13 cellular contexts compared by ENCODE assay signal in the genomic region with DNA sequence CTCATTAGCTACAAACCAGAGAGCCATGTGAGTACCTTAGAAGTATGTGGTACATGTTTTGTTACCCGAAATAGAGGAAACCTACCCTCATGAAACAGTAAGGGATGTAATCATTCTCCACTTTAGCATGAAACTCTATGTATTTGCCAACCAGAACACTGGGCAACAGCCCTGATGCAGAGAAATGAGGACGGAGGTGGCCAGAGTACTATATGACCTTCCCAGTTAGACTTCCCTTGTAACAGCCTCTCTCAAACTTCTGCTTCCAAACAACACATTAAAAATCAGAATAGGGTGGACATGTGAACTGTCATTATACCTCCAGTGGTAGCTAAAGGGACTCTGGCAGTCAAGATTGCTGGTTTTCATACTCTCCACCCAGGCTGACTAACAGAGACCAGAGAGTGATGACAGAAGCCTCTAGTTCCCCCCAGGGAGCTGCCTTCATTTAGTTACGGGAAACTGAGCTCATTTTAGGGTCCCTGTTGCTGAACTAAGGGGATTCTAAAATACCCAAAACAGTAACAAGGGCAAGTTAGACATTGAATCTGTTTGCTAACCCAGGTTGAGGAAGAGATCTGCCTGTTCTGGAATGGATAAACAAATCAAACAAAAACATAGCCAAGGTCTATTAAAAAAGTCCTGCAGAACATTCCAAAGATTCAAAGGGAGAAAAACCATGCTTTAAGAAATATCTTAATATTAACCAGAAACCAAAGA.
DNase-seq lines count a peak whose midpoint lies in the region; ATAC-seq, FAIRE-seq and TF ChIP-seq lines count a peak whose summit lies in the region.
"Had no signal": no experiment of that assay in that cellular context is flagged by ENCODE, and none has a peak within 500 bp of the region (broad histone marks: within the 10 kb centered on the region; RNA-seq: fewer than 3 reads in every experiment).

No MANE protein-coding gene starts in this region.

- H3K79me2 ChIP-seq in GM12878 (ENCODE audit: control insufficient read depth, insufficient read depth, low read length): no peaks in the 10 kb centered on the region

- H3K4me1 ChIP-seq in BLaER1 (peaks cover 12% of the 10 kb centered on the region), GM12878 (ENCODE audit: control insufficient read depth, insufficient read depth, low read length) (peaks cover 7% of the 10 kb centered on the region; the same call in 1 of the 2 replicates)

- peaks cover 3% of the 10 kb centered on the region for H3K36me3 Mint-ChIP-seq in activated CD8-positive, alpha-beta memory T cell treated with anti-CD3 and anti-CD28 coated beads, Interleukin-2, amount 10 ng/mL, durations not matched to agents 7 days and 5 days

- no peak for FAIRE-seq in GM12878 (lab: Jason Lieb, UNC)

- SMC1A ChIA-PET in GM12878 (lab: Charles Lee; ENCODE audit: uncharacterized antibody, unreplicated experiment): interaction anchor here (0.6 to 1.8 kb wide), 10 partner anchors 12 to 99 kb away, joined by 3 to 7 read pairs (median 4); partner anchors contain the start of gene VPS41

- H3K27ac ChIP-seq in BLaER1: peak overlapping the region; percentile 48
- H3K27ac ChIP-seq in GM12878 (ENCODE audit: control insufficient read depth, insufficient read depth): no peak overlapping the region; the same call in 1 of the 2 replicates
- H3K27ac ChIP-seq in RWPE1: no peak overlapping the region
- H3K27ac ChIP-seq: spleen had no signal

- peak overlapping the region; percentile 63 for H3K4me2 ChIP-seq in BLaER1
- H3K4me2 ChIP-seq in GM12878 (ENCODE audit: control insufficient read depth, insufficient read depth): peak overlapping the region; percentile 9; the same call in 1 of the 2 replicates

- H3K9me3 Mint-ChIP-seq in activated CD8-positive, alpha-beta memory T cell treated with anti-CD3 and anti-CD28 coated beads, Interleukin-2, amount 10 ng/mL, durations not matched to agents 7 days and 5 days (ENCODE audit: low read depth): no peaks in the 10 kb centered on the region
- H3K9me3 Mint-ChIP-seq: activated naive CD8-positive, alpha-beta T cell treated with anti-CD3 and anti-CD28 coated beads, Interleukin-2, amount 50 U/mL, for 24 hours had no signal

- H2AFZ ChIP-seq in GM12878 (ENCODE audit: control insufficient read depth, low read depth, low read length): no peak overlapping the region

- H3K27me3 Mint-ChIP-seq in activated CD8-positive, alpha-beta memory T cell treated with anti-CD3 and anti-CD28 coated beads, Interleukin-2, amount 10 ng/mL, durations not matched to agents 7 days and 5 days: no peaks in the 10 kb centered on the region
- H3K27me3 Mint-ChIP-seq: activated naive CD8-positive, alpha-beta T cell treated with anti-CD3 and anti-CD28 coated beads, Interleukin-2, amount 50 U/mL, for 24 hours; naive thymus-derived CD8-positive, alpha-beta T cell had no signal

- no peak for TF ChIP-seq RAD21 in GM12878 (IDR thresholded peaks at IDR 0.05; ENCODE audit: insufficient read depth, low read depth, low read length)

- no peak for DNase-seq in GM12878 (ENCODE audit: low read depth, low spot score)
- peak; percentile 7 to 36 for DNase-seq in lung microvascular endothelial cell (ENCODE audit: low read depth in 2 of 2)
- DNase-seq in activated CD8-positive, alpha-beta memory T cell treated with anti-CD3 and anti-CD28 coated beads, Interleukin-2, amount 10 ng/mL, durations not matched to agents 7 days and 5 days: no peak
- no peak for DNase-seq in activated gamma-delta T cell (lab: John Stamatoyannopoulos, UW)
- no peak for DNase-seq in RWPE1 (ENCODE audit: low spot score)
- no peak for DNase-seq in NCI-H345 treated with DMSO at 0.1 percent for 48 hours (lab: John Stamatoyannopoulos, UW; ENCODE audit: unreplicated experiment)
- DNase-seq: activated naive CD8-positive, alpha-beta T cell treated with anti-CD3 and anti-CD28 coated beads, Interleukin-2, amount 50 U/mL, for 24 hours; naive thymus-derived CD8-positive, alpha-beta T cell; NCI-H1694; spleen; T-helper 9 cell had no signal

- TF ChIP-seq CTCF in GM12878 (IDR thresholded peaks at IDR 0.05 in 2 of 3, conservative IDR thresholded peaks at IDR 0.05 in 1 of 3; ENCODE audit: control insufficient read depth in 2 of 3, extremely low read depth in 1 of 3, insufficient read depth in 1 of 3, low read depth in 3 of 3, low read length in 3 of 3) (no peak), RWPE1 (conservative IDR thresholded peaks at IDR 0.05; ENCODE audit: low read depth) (no peak)

- CTCF ChIA-PET in GM12878 (lab: Yijun Ruan, JAX): interaction anchor here (0.9 to 1.7 kb wide), 9 partner anchors 13 to 107 kb away, joined by 3 to 5 read pairs (median 3); partner anchors contain the start of gene VPS41
- CTCF ChIA-PET in activated CD8-positive, alpha-beta memory T cell treated with anti-CD3 and anti-CD28 coated beads, Interleukin-2, amount 10 ng/mL, durations not matched to agents 7 days and 5 days (lab: Charles Lee): interaction anchor here (0.8 kb wide), 1 partner anchor 640 kb away, joined by 3 read pairs; no protein-coding TSS in a partner anchor
- CTCF ChIA-PET in RWPE1 (lab: Yijun Ruan, JAX): interaction anchor here (0.6 to 0.7 kb wide), 2 partner anchors 20 to 28 kb away, joined by 3 to 4 read pairs; no protein-coding TSS in a partner anchor

- H3K4me3 ChIP-seq in BLaER1: no peak overlapping the region
- no peak overlapping the region for H3K4me3 ChIP-seq in GM12878
- H3K4me3 ChIP-seq: spleen had no signal

- H3K4me1 Mint-ChIP-seq in activated CD8-positive, alpha-beta memory T cell treated with anti-CD3 and anti-CD28 coated beads, Interleukin-2, amount 10 ng/mL, durations not matched to agents 7 days and 5 days: no peaks in the 10 kb centered on the region

- intact Hi-C loops in GM12878 (cut with micrococcal nuclease; ENCODE audit: unreplicated experiment): no loop called here

- no TSS peak for BruUV-seq in GM12878 (replicated peaks; lab: Mats Ljungman, UMichigan)

- no peak overlapping the region for H3K27ac Mint-ChIP-seq in activated CD8-positive, alpha-beta memory T cell treated with anti-CD3 and anti-CD28 coated beads, Interleukin-2, amount 10 ng/mL, durations not matched to agents 7 days and 5 days
- H3K27ac Mint-ChIP-seq: activated naive CD8-positive, alpha-beta T cell treated with anti-CD3 and anti-CD28 coated beads, Interleukin-2, amount 50 U/mL, for 24 hours; naive thymus-derived CD8-positive, alpha-beta T cell had no signal

- RAD21 ChIA-PET in GM12878 (lab: Charles Lee; ENCODE audit: unreplicated experiment): interaction anchor here (0.8 to 1.2 kb wide), 3 partner anchors 56 to 81 kb away, joined by 3 to 4 read pairs (median 4); no protein-coding TSS in a partner anchor

- H3K9ac ChIP-seq in BLaER1 (no peak overlapping the region), GM12878 (ENCODE audit: control insufficient read depth, insufficient read depth, low read length) (no peak overlapping the region)

- in situ Hi-C loops in GM12878 (cut with MboI): no loop called here

- no peak overlapping the region for H3K4me3 Mint-ChIP-seq in activated CD8-positive, alpha-beta memory T cell treated with anti-CD3 and anti-CD28 coated beads, Interleukin-2, amount 10 ng/mL, durations not matched to agents 7 days and 5 days
- H3K4me3 Mint-ChIP-seq: activated naive CD8-positive, alpha-beta T cell treated with anti-CD3 and anti-CD28 coated beads, Interleukin-2, amount 50 U/mL, for 24 hours; naive thymus-derived CD8-positive, alpha-beta T cell had no signal

- TF ChIP-seq EP300 in GM12878 (IDR thresholded peaks at IDR 0.05; ENCODE audit: borderline replicate concordance in 1 of 2, control insufficient read depth in 1 of 2, low read depth in 2 of 2, low read length in 2 of 2): no peak

- no peak for TF ChIP-seq POLR2A in GM12878 (IDR thresholded peaks at IDR 0.05; ENCODE audit: low read depth, low read length)

- ATAC-seq in GM21423 (IDR thresholded peaks at IDR 0.05; ENCODE audit: unreplicated experiment) (peak; percentile 59), GM12878 (peak; percentile 85)
- no peak for ATAC-seq in activated CD8-positive, alpha-beta memory T cell treated with anti-CD3 and anti-CD28 coated beads, Interleukin-2, amount 10 ng/mL, durations not matched to agents 7 days and 5 days
- ATAC-seq: activated naive CD8-positive, alpha-beta T cell treated with anti-CD3 and anti-CD28 coated beads, Interleukin-2, amount 50 U/mL, for 24 hours; naive thymus-derived CD8-positive, alpha-beta T cell had no signal

- H3K36me3 ChIP-seq in BLaER1: peaks cover 17% of the 10 kb centered on the region
- no peaks in the 10 kb centered on the region for H3K36me3 ChIP-seq in GM12878 (ENCODE audit: control insufficient read depth in 2 of 2, insufficient read depth in 2 of 2, low read length in 1 of 2)

- WGBS in GM12878 (ENCODE audit: insufficient coverage, insufficient replicate concordance, low lambda C conversion rate, missing lambda C conversion rate): 69% methylated on average over 3 of the region's 3 CpGs

- H3K9me3 ChIP-seq in BLaER1: peaks cover 17% of the 10 kb centered on the region
- H3K9me3 ChIP-seq in GM12878 (replicated peaks; ENCODE audit: control insufficient read depth, insufficient read depth, low read length): no peaks in the 10 kb centered on the region

- H3K27me3 ChIP-seq in BLaER1 (no peaks in the 10 kb centered on the region), GM12878 (replicated peaks in 1 of 2; ENCODE audit: control insufficient read depth in 2 of 2, insufficient read depth in 2 of 2, low read length in 1 of 2) (no peaks in the 10 kb centered on the region)
- H3K27me3 ChIP-seq: spleen had no signal

- POLR2A ChIA-PET in GM12878 (lab: Charles Lee): interaction anchor here (0.6 to 1.4 kb wide), 3 partner anchors 8 to 714 kb away, joined by 3 read pairs; no protein-coding TSS in a partner anchor
- POLR2A ChIA-PET in RWPE1 (lab: Yijun Ruan, JAX; ENCODE audit: low non-redundant PET): no interaction called here

- H4K20me1 ChIP-seq in BLaER1 (no peaks in the 10 kb centered on the region), GM12878 (ENCODE audit: control insufficient read depth, insufficient read depth) (no peaks in the 10 kb centered on the region)

TF ChIP-seq in GM12878, 131 proteins besides CTCF, POLR2A, EP300 and RAD21 (continues in another document):
- TF ChIP-seq ZNF622 (IDR thresholded peaks at IDR 0.05): no peak
- peak in 1 of 2 experiments; percentile 76; a peak in 1 of 4 replicates for TF ChIP-seq SRF (IDR thresholded peaks at IDR 0.05; ENCODE audit: low read depth in 2 of 2, low read length in 2 of 2)
- TF ChIP-seq, protein P1, sequence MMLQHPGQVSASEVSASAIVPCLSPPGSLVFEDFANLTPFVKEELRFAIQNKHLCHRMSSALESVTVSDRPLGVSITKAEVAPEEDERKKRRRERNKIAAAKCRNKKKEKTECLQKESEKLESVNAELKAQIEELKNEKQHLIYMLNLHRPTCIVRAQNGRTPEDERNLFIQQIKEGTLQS (IDR thresholded peaks at IDR 0.05; ENCODE audit: borderline replicate concordance, extremely low read depth, low read depth, low read length): no peak

Comparison
In these comparisons a context has a peak if more than half of its experiments do, and no peak if none do; other contexts are left out.
1. DNase-seq: peak in lung microvascular endothelial cell (2 of 2); none in GM12878 (single experiment), activated CD8-positive, alpha-beta memory T cell treated with anti-CD3 and anti-CD28 coated beads, Interleukin-2, amount 10 ng/mL, durations not matched to agents 7 days and 5 days (single experiment), activated gamma-delta T cell (single experiment), RWPE1 (single experiment) and NCI-H345 treated with DMSO at 0.1 percent for 48 hours (single experiment).